Comparison of ENCODE assay signal across 18 cellular contexts in genomic region chr19:33900817-33901216, GRCh38.
DNase-seq lines count a peak whose midpoint lies in the region; ATAC-seq and TF ChIP-seq lines count a peak whose summit lies in the region.
"Had no signal": no experiment of that assay in that cellular context is flagged by ENCODE, and none has a peak within 500 bp of the region (broad histone marks: within the 10 kb centered on the region; RNA-seq: fewer than 3 reads in every experiment).

No MANE protein-coding gene starts in this region.

- H3K9me3 Mint-ChIP-seq in activated CD4-positive, alpha-beta T cell treated with anti-CD3 and anti-CD28 coated beads, Interleukin-2, amount 10 ng/mL, durations not matched to agents 7 days and 5 days, result peaks cover 14% of the 10 kb centered on the region

- CTCF ChIA-PET in activated CD4-positive, alpha-beta T cell treated with anti-CD3 and anti-CD28 coated beads, Interleukin-2, amount 10 ng/mL, durations not matched to agents 7 days and 5 days (lab: Charles Lee), result no interaction called here

- H3K27me3 ChIP-seq in right cardiac atrium (ENCODE audit: control insufficient read depth, insufficient read depth), result no peaks in the 10 kb centered on the region
- H3K27me3 ChIP-seq in heart left ventricle, result peaks cover 0 to 19% (median 5%) of the 10 kb centered on the region in 9 donors
- no peaks in the 10 kb centered on the region for H3K27me3 ChIP-seq in body of pancreas

- TF ChIP-seq CTCF in heart left ventricle (IDR thresholded peaks at IDR 0.05) (no peak), body of pancreas (IDR thresholded peaks at IDR 0.05) (no peak)

- H3K27ac ChIP-seq in right cardiac atrium (ENCODE audit: low read length) (peak overlapping the region; percentile 19), heart left ventricle (peak overlapping the region in 3 of 12 donors; percentile 4 to 34 (median 6)), body of pancreas (peak overlapping the region; percentile 62 to 98 (median 76))

- POLR2A ChIA-PET in activated CD4-positive, alpha-beta T cell treated with anti-CD3 and anti-CD28 coated beads, Interleukin-2, amount 10 ng/mL, durations not matched to agents 7 days and 5 days (lab: Charles Lee), result no interaction called here

- peaks cover 19% of the 10 kb centered on the region for H3K27me3 Mint-ChIP-seq in activated CD4-positive, alpha-beta T cell treated with anti-CD3 and anti-CD28 coated beads, Interleukin-2, amount 10 ng/mL, durations not matched to agents 7 days and 5 days

- TF ChIP-seq POLR2A in heart left ventricle (IDR thresholded peaks at IDR 0.05) (no peak), body of pancreas (IDR thresholded peaks at IDR 0.05) (peak in 1 of 3 donors; percentile 37)

- H3K4me1 ChIP-seq in right cardiac atrium (ENCODE audit: control insufficient read depth, insufficient read depth, low read length) (peaks cover 5% of the 10 kb centered on the region), heart left ventricle (peaks cover 0 to 22% (median 10%) of the 10 kb centered on the region in 12 donors), body of pancreas (peaks cover 51% of the 10 kb centered on the region)

- ATAC-seq in right cardiac atrium (no peak), heart left ventricle (no peak), body of pancreas (peak; percentile 79), left lobe of liver (peak; percentile 87), HG02610 (IDR thresholded peaks at IDR 0.05; ENCODE audit: unreplicated experiment) (no peak)
- ATAC-seq: GM23338 had no signal

- no peak for DNase-seq in right cardiac atrium
- no peak for DNase-seq in heart left ventricle
- peak; percentile 81 to 94 (median 88) for DNase-seq in body of pancreas
- DNase-seq in left lobe of liver (ENCODE audit: low spot score), result peak; percentile 89
- no peak for DNase-seq in HuH-7 (ENCODE audit: low spot score)
- no peak for DNase-seq in activated CD4-positive, alpha-beta T cell treated with anti-CD3 and anti-CD28 coated beads, Interleukin-2, amount 10 ng/mL, durations not matched to agents 7 days and 5 days
- DNase-seq: 8988T; C1 segment of cervical spinal cord; Calu3; CD4-positive, alpha-beta memory T cell; COR-L47; DMS53; DMS79 treated with DMSO at 0.1 percent for 48 hours; GF-D8; HFFc6 had no signal

- 50% methylated on average over 3 of the region's 3 CpGs for WGBS in right cardiac atrium
- WGBS in heart left ventricle, 4 donors, result 55 to 61% (median 60%) methylated on average over 3 of the region's 3 CpGs
- WGBS in body of pancreas, 2 donors, result 21 to 31% methylated on average over 3 of the region's 3 CpGs

- no peak overlapping the region for H3K4me3 Mint-ChIP-seq in activated CD4-positive, alpha-beta T cell treated with anti-CD3 and anti-CD28 coated beads, Interleukin-2, amount 10 ng/mL, durations not matched to agents 7 days and 5 days
- H3K4me3 Mint-ChIP-seq: CD4-positive, alpha-beta memory T cell; GM23338; HFFc6 had no signal

- H3K36me3 ChIP-seq in heart left ventricle, result no peaks in the 10 kb centered on the region
- H3K36me3 ChIP-seq in body of pancreas (replicated peaks in 1 of 2; ENCODE audit: insufficient read depth in 1 of 2, low read depth in 2 of 2), result no peaks in the 10 kb centered on the region
- H3K36me3 ChIP-seq: HAP-1 had no signal

- peaks cover 3% of the 10 kb centered on the region for H3K4me1 Mint-ChIP-seq in activated CD4-positive, alpha-beta T cell treated with anti-CD3 and anti-CD28 coated beads, Interleukin-2, amount 10 ng/mL, durations not matched to agents 7 days and 5 days

- no peak overlapping the region for H3K4me3 ChIP-seq in right cardiac atrium (ENCODE audit: low read length)
- H3K4me3 ChIP-seq in heart left ventricle, result no peak overlapping the region
- H3K4me3 ChIP-seq in body of pancreas, result no peak overlapping the region
- H3K4me3 ChIP-seq: GM23338, HAP-1 had no signal

- no peaks in the 10 kb centered on the region for H3K9me3 ChIP-seq in right cardiac atrium (ENCODE audit: control insufficient read depth, low read length)
- peaks cover 0 to 23% (median 13%) of the 10 kb centered on the region in 12 donors for H3K9me3 ChIP-seq in heart left ventricle
- peaks cover 0 to 7% (median 0%) of the 10 kb centered on the region in 3 donors for H3K9me3 ChIP-seq in body of pancreas

- no peak overlapping the region for H3K27ac Mint-ChIP-seq in activated CD4-positive, alpha-beta T cell treated with anti-CD3 and anti-CD28 coated beads, Interleukin-2, amount 10 ng/mL, durations not matched to agents 7 days and 5 days
- H3K27ac Mint-ChIP-seq: CD4-positive, alpha-beta memory T cell; GM23338; HFFc6 had no signal

- no peaks in the 10 kb centered on the region for H3K36me3 Mint-ChIP-seq in activated CD4-positive, alpha-beta T cell treated with anti-CD3 and anti-CD28 coated beads, Interleukin-2, amount 10 ng/mL, durations not matched to agents 7 days and 5 days (ENCODE audit: low read depth)

- intact Hi-C loops in right cardiac atrium (cut with DNase I), result loop anchor here in 2 of 4 donors (10.0 kb wide), 1 partner anchor 106 kb away; the partner anchor contains the start of gene KCTD15 (in 2 of the 2)
- intact Hi-C loops in heart left ventricle (cut with DNase I), result loop anchor here in 2 of 10 donors (10.0 kb wide), 1 partner anchor 106 kb away; the partner anchor contains the start of gene KCTD15 (in 2 of the 2)
- intact Hi-C loops in body of pancreas (cut with DNase I), result no loop called here

Comparison
In these comparisons a context has a peak if more than half of its experiments do, and no peak if none do; other contexts are left out.
1. ATAC-seq: peak in body of pancreas (single experiment) and left lobe of liver (single experiment); none in right cardiac atrium (0 of 2), heart left ventricle (0 of 4) and HG02610 (single experiment).
2. DNase-seq: peak in body of pancreas (4 of 4) and left lobe of liver (single experiment); none in right cardiac atrium (0 of 3), heart left ventricle (0 of 5), HuH-7 (single experiment) and activated CD4-positive, alpha-beta T cell treated with anti-CD3 and anti-CD28 coated beads, Interleukin-2, amount 10 ng/mL, durations not matched to agents 7 days and 5 days (single experiment).